ENCODE assay signal across 15 cellular contexts in genomic region chr2:10762651-10763460, GRCh38. TPM values are rescaled to one million over a fixed set of nuclear protein-coding genes. Genes with fewer than 3 reads are reported as not detected.
DNase-seq lines count a peak whose midpoint lies in the region; ATAC-seq, FAIRE-seq and TF ChIP-seq lines count a peak whose summit lies in the region.
"Had no signal": no experiment of that assay in that cellular context is flagged by ENCODE, and none has a peak within 500 bp of the region (broad histone marks: within the 10 kb centered on the region; RNA-seq: fewer than 3 reads in every experiment).

No MANE protein-coding gene starts in this region.

- H4K20me1 ChIP-seq in astrocyte (ENCODE audit: insufficient read depth, low read length) = no peaks in the 10 kb centered on the region

- DNase-seq in Right ventricle myocardium inferior (ENCODE audit: missing footprints) = no peak
- DNase-seq in cardiac septum (ENCODE audit: low spot score) = no peak
- no peak for DNase-seq in astrocyte (ENCODE audit: low read depth)
- DNase-seq in iPS-NIHi7 (ENCODE audit: extremely low spot score) = peak; percentile 25
- DNase-seq in type B pancreatic cell (ENCODE audit: extremely low spot score, unreplicated experiment) = no peak
- DNase-seq in tibial artery = no peak
- no peak for DNase-seq in SHP77 (lab: John Stamatoyannopoulos, UW)
- DNase-seq: ACHN; activated CD4-positive, alpha-beta T cell treated with anti-CD3 and anti-CD28 coated beads for 4 hours; effector CD8-positive, alpha-beta T cell; upper lobe of right lung had no signal

- no peak for FAIRE-seq in astrocyte (lab: Jason Lieb, UNC)

- H3K9me3 ChIP-seq in astrocyte (ENCODE audit: insufficient read depth, low read depth, low read length) = no peaks in the 10 kb centered on the region
- H3K9me3 ChIP-seq in tibial artery = no peaks in the 10 kb centered on the region
- H3K9me3 ChIP-seq: ascending aorta, upper lobe of right lung had no signal

- H3K79me2 ChIP-seq in astrocyte (ENCODE audit: insufficient read depth, low read length) = no peaks in the 10 kb centered on the region

- no peak overlapping the region for H3K27ac Mint-ChIP-seq in astrocyte (ENCODE audit: unreplicated experiment)
- H3K27ac Mint-ChIP-seq in type B pancreatic cell = peak overlapping the region; percentile 55
- H3K27ac Mint-ChIP-seq: activated T-helper 1 cell treated with anti-CD3 and anti-CD28 coated beads, Interleukin-12 subunit alpha, Interleukin-12 subunit beta, Interleukin-2, Interleukin-4 antibody, amounts not matched to agents 30 ng/mL and 10 ng/mL and 1 ng/mL, durations not matched to agents 14 hours and 24 hours and 36 hours had no signal

- H3K27ac ChIP-seq in astrocyte (ENCODE audit: low read depth, low read length) (no peak overlapping the region), tibial artery (no peak overlapping the region)
- H3K27ac ChIP-seq: ascending aorta, HL-60, upper lobe of right lung had no signal

- H3K27me3 ChIP-seq in astrocyte (ENCODE audit: insufficient read depth, low read length) = no peaks in the 10 kb centered on the region
- H3K27me3 ChIP-seq in tibial artery = peaks cover 0 to 16% of the 10 kb centered on the region in 2 donors
- H3K27me3 ChIP-seq: ascending aorta, upper lobe of right lung had no signal

- H3K4me1 Mint-ChIP-seq in astrocyte (ENCODE audit: low read depth, unreplicated experiment) (peaks cover 7% of the 10 kb centered on the region), type B pancreatic cell (ENCODE audit: unreplicated experiment) (peaks cover 3% of the 10 kb centered on the region)

- no peak for TF ChIP-seq CTCF in astrocyte (IDR thresholded peaks at IDR 0.05; ENCODE audit: insufficient read depth, low read depth, low read length)
- no peak for TF ChIP-seq CTCF in type B pancreatic cell (conservative IDR thresholded peaks at IDR 0.05)
- TF ChIP-seq CTCF in tibial artery (IDR thresholded peaks at IDR 0.05) = no peak

- intact Hi-C loops in Right ventricle myocardium inferior (cut with DNase I) = no loop called here
- intact Hi-C loops in cardiac septum (cut with DNase I) = no loop called here
- intact Hi-C loops in tibial artery (cut with DNase I; ENCODE audit: low total_unique reads) = no loop called here

- H3K9me3 Mint-ChIP-seq in astrocyte (ENCODE audit: unreplicated experiment) (no peaks in the 10 kb centered on the region), type B pancreatic cell (no peaks in the 10 kb centered on the region)
- H3K9me3 Mint-ChIP-seq: activated T-helper 1 cell treated with anti-CD3 and anti-CD28 coated beads, Interleukin-12 subunit alpha, Interleukin-12 subunit beta, Interleukin-2, Interleukin-4 antibody, amounts not matched to agents 30 ng/mL and 10 ng/mL and 1 ng/mL, durations not matched to agents 14 hours and 24 hours and 36 hours had no signal

- peak; percentile 75 for ATAC-seq in Right ventricle myocardium inferior
- no peak for ATAC-seq in HG03095 (IDR thresholded peaks at IDR 0.05; ENCODE audit: unreplicated experiment)
- ATAC-seq: upper lobe of right lung had no signal

- no peaks in the 10 kb centered on the region for H3K4me1 ChIP-seq in astrocyte (ENCODE audit: insufficient read depth, low read length)
- H3K4me1 ChIP-seq in tibial artery = no peaks in the 10 kb centered on the region
- H3K4me1 ChIP-seq: ascending aorta, upper lobe of right lung had no signal

- H3K4me3 ChIP-seq in astrocyte (ENCODE audit: insufficient read depth, low read depth, low read length) (no peak overlapping the region), tibial artery (no peak overlapping the region)
- H3K4me3 ChIP-seq: ascending aorta, upper lobe of right lung had no signal

- H3K36me3 Mint-ChIP-seq in astrocyte (ENCODE audit: low read depth, unreplicated experiment) (no peaks in the 10 kb centered on the region), type B pancreatic cell (no peaks in the 10 kb centered on the region)

- H3K27me3 Mint-ChIP-seq in astrocyte (ENCODE audit: low read depth, unreplicated experiment) (peaks cover 34% of the 10 kb centered on the region), type B pancreatic cell (no peaks in the 10 kb centered on the region)

- H3K9ac ChIP-seq in astrocyte (ENCODE audit: low read length) = no peak overlapping the region

- H2AFZ ChIP-seq in astrocyte (ENCODE audit: low read depth, low read length) = peak overlapping the region; percentile 30

- H3K4me3 Mint-ChIP-seq in astrocyte (ENCODE audit: unreplicated experiment) = no peak overlapping the region
- H3K4me3 Mint-ChIP-seq in type B pancreatic cell = no peak overlapping the region
- H3K4me3 Mint-ChIP-seq: activated T-helper 1 cell treated with anti-CD3 and anti-CD28 coated beads, Interleukin-12 subunit alpha, Interleukin-12 subunit beta, Interleukin-2, Interleukin-4 antibody, amounts not matched to agents 30 ng/mL and 10 ng/mL and 1 ng/mL, durations not matched to agents 14 hours and 24 hours and 36 hours had no signal

- H3K36me3 ChIP-seq in astrocyte (ENCODE audit: insufficient read depth, low read length) (no peaks in the 10 kb centered on the region), tibial artery (no peaks in the 10 kb centered on the region)
- H3K36me3 ChIP-seq: ascending aorta, upper lobe of right lung had no signal

- H3K4me2 ChIP-seq in astrocyte (ENCODE audit: low read length) = peak overlapping the region; percentile 32

RNA-seq across cellular contexts. Expression of gene ATP6V1C2, which starts 41.4 kb away (rescaled TPM):
- 1.9 TPM for total RNA-seq in Right ventricle myocardium inferior
- total RNA-seq in cardiac septum = 0.24 TPM
- 0.14 TPM in 1 of 2 replicates, not detected in the other for total RNA-seq in astrocyte
- total RNA-seq in type B pancreatic cell (ENCODE audit: low replicate concordance) = 0.93 and 1.1 TPM in 2 replicates
- total RNA-seq: upper lobe of right lung had no signal

RNA-seq across cellular contexts. Expression of gene PDIA6, which starts 49.7 kb away (rescaled TPM):
- 125 TPM for total RNA-seq in Right ventricle myocardium inferior
- total RNA-seq in cardiac septum = 130 TPM
- 346 and 358 TPM in 2 replicates for total RNA-seq in astrocyte
- total RNA-seq in type B pancreatic cell (ENCODE audit: low replicate concordance) = 208 and 281 TPM in 2 replicates
